ENCODE assay signal across 8 cellular contexts in the genomic region with DNA sequence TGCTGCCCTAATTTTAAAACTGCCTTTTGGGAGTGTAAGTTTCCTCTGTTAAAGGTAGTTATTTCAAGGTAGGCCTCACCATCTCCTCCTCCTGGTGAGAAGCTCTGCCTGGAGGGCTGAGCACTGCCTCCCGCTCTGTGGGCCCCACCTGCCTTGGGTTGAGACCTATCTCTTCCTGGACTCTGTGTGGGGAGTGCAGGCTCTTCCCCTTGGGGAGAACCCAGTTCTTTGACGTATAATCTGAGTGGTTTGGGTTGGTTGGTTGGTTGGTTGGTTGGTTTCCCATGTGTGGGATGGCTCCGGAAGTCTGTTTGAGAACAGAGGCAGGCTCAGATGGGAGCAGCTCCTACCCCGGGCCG. TPM values are rescaled to one million over a fixed set of nuclear protein-coding genes. Genes with fewer than 3 reads are reported as not detected.
DNase-seq lines count a peak whose midpoint lies in the region; ATAC-seq and TF ChIP-seq lines count a peak whose summit lies in the region.

No MANE protein-coding gene starts in this region.

- H3K4me2 ChIP-seq in GM23248 (ENCODE audit: unreplicated experiment) = no peak overlapping the region

- no peak overlapping the region for H3K4me3 Mint-ChIP-seq in glutamatergic neuron (ENCODE audit: unreplicated experiment)
- H3K4me3 Mint-ChIP-seq in stimulated activated naive B cell treated with anti-CD40 and anti-IgM and Interleukin-4, amounts not matched to agents 10 μg/mL and 1 μg/mL and 100 μg/mL, for 72 hours = peak overlapping the region; percentile 70 to 76

- peaks cover 14% of the 10 kb centered on the region for H3K27me3 Mint-ChIP-seq in glutamatergic neuron (ENCODE audit: unreplicated experiment)
- no peaks in the 10 kb centered on the region for H3K27me3 Mint-ChIP-seq in stimulated activated naive B cell treated with anti-CD40 and anti-IgM and Interleukin-4, amounts not matched to agents 10 μg/mL and 1 μg/mL and 100 μg/mL, for 72 hours

- H3K4me1 Mint-ChIP-seq in glutamatergic neuron (ENCODE audit: low read depth, unreplicated experiment) = peaks cover 29% of the 10 kb centered on the region
- H3K4me1 Mint-ChIP-seq in stimulated activated naive B cell treated with anti-CD40 and anti-IgM and Interleukin-4, amounts not matched to agents 10 μg/mL and 1 μg/mL and 100 μg/mL, for 72 hours = peaks cover 55 to 82% of the 10 kb centered on the region in 2 donors

- H3K27ac Mint-ChIP-seq in glutamatergic neuron (ENCODE audit: unreplicated experiment) = peak overlapping the region; percentile 79
- peak overlapping the region; percentile 93 for H3K27ac Mint-ChIP-seq in stimulated activated naive B cell treated with anti-CD40 and anti-IgM and Interleukin-4, amounts not matched to agents 10 μg/mL and 1 μg/mL and 100 μg/mL, for 72 hours

- WGBS in GM23248 (ENCODE audit: low coverage in 1 of 2, low lambda C conversion rate in 2 of 2, missing lambda C conversion rate in 2 of 2), 2 experiments = 95 to 98% methylated on average over 4 to 5 of the region's 5 CpGs

- H3K4me1 ChIP-seq in GM23248 (ENCODE audit: insufficient read depth) = peaks cover 81% of the 10 kb centered on the region

- peak overlapping the region; percentile 99 for H3K27ac ChIP-seq in GM23248

- in situ Hi-C loops in GM23248 (cut with MboI) = no loop called here

- ATAC-seq in stimulated activated naive B cell treated with anti-CD40 and anti-IgM and Interleukin-4, amounts not matched to agents 10 μg/mL and 1 μg/mL and 100 μg/mL, for 72 hours (replicated peaks) = peak; percentile 79 to 83
- no peak for ATAC-seq in GM18909 (IDR thresholded peaks at IDR 0.05; ENCODE audit: poor library complexity, unreplicated experiment)
- no peak for ATAC-seq in HG03175 (IDR thresholded peaks at IDR 0.05; ENCODE audit: unreplicated experiment)

- DNase-seq in GM23248 = no peak
- peak; percentile 38 for DNase-seq in activated CD4-positive, alpha-beta T cell treated with anti-CD3 and anti-CD28 coated beads, Interleukin-2, amount 50 U/mL, for 1 hour
- DNase-seq in glutamatergic neuron = no peak
- peak; percentile 48 for DNase-seq in stimulated activated naive B cell treated with anti-CD40 and anti-IgM and Interleukin-4, amounts not matched to agents 10 μg/mL and 1 μg/mL and 100 μg/mL, for 72 hours
- DNase-seq in NCI-H524 treated with DMSO at 0.1 percent for 48 hours (lab: John Stamatoyannopoulos, UW) = no peak
- no peak for DNase-seq in NCI-H2227 treated with DMSO at 0.1 percent for 48 hours (lab: John Stamatoyannopoulos, UW)

- H3K27me3 ChIP-seq in GM23248 (replicated peaks; ENCODE audit: insufficient read depth) = no peaks in the 10 kb centered on the region

- no peak for TF ChIP-seq CTCF in glutamatergic neuron (IDR thresholded peaks at IDR 0.05; ENCODE audit: partially characterized antibody, unreplicated experiment)

- no peaks in the 10 kb centered on the region for H3K9me2 ChIP-seq in GM23248 (ENCODE audit: insufficient read depth)

- peaks cover 3% of the 10 kb centered on the region; the same call in 1 of the 2 replicates for H3K36me3 ChIP-seq in GM23248 (ENCODE audit: low read depth)

- no peak overlapping the region for H3K4me3 ChIP-seq in GM23248

- no peaks in the 10 kb centered on the region for H4K20me1 ChIP-seq in GM23248 (ENCODE audit: insufficient read depth)

- H3K9me3 ChIP-seq in GM23248 (ENCODE audit: low read depth) = no peaks in the 10 kb centered on the region

- H3K9me3 Mint-ChIP-seq in glutamatergic neuron (ENCODE audit: unreplicated experiment) = peaks cover 18% of the 10 kb centered on the region
- peaks cover 0 to 3% of the 10 kb centered on the region in 2 donors for H3K9me3 Mint-ChIP-seq in stimulated activated naive B cell treated with anti-CD40 and anti-IgM and Interleukin-4, amounts not matched to agents 10 μg/mL and 1 μg/mL and 100 μg/mL, for 72 hours

- no peak overlapping the region for H2AFZ ChIP-seq in GM23248

- peak overlapping the region; percentile 84; the same call in 1 of the 2 replicates for H3K9ac ChIP-seq in GM23248

- H3K79me2 ChIP-seq in GM23248 (ENCODE audit: insufficient read depth) = peaks cover 91% of the 10 kb centered on the region

- peaks cover 7% of the 10 kb centered on the region for H3K36me3 Mint-ChIP-seq in glutamatergic neuron (ENCODE audit: unreplicated experiment)
- H3K36me3 Mint-ChIP-seq in stimulated activated naive B cell treated with anti-CD40 and anti-IgM and Interleukin-4, amounts not matched to agents 10 μg/mL and 1 μg/mL and 100 μg/mL, for 72 hours = peaks cover 17 to 41% of the 10 kb centered on the region in 2 donors

- peaks cover 85% of the 10 kb centered on the region for H3F3A ChIP-seq in GM23248 (ENCODE audit: insufficient read depth)

RNA-seq across cellular contexts. Expression of a gene that starts 39.1 kb away (rescaled TPM):
- total RNA-seq in GM23248 (2014; rRNA removed; shearing (Covaris generic)) = 467 and 477 TPM in 2 replicates
- 84.6 and 85.7 TPM in 2 replicates for polyA plus RNA-seq in GM23248 (2016; fragmentation: Nextera tagmentation; extraction: Ambion mirVana)
- total RNA-seq in glutamatergic neuron (ENCODE audit: unreplicated experiment) = 975 TPM

RNA-seq across cellular contexts. Expression of a gene that starts 57.8 kb away (rescaled TPM):
- total RNA-seq in GM23248 (2014; rRNA removed; shearing (Covaris generic)) = 0.11 and 0.89 TPM in 2 replicates
- 0.21 and 0.30 TPM in 2 replicates for polyA plus RNA-seq in GM23248 (2016; fragmentation: Nextera tagmentation; extraction: Ambion mirVana)
- 4.8 TPM for total RNA-seq in glutamatergic neuron (ENCODE audit: unreplicated experiment)

Comparison
In these comparisons a context has a peak if more than half of its experiments do, and no peak if none do; other contexts are left out.
1. DNase-seq: peak in activated CD4-positive, alpha-beta T cell treated with anti-CD3 and anti-CD28 coated beads, Interleukin-2, amount 50 U/mL, for 1 hour (single experiment) and stimulated activated naive B cell treated with anti-CD40 and anti-IgM and Interleukin-4, amounts not matched to agents 10 μg/mL and 1 μg/mL and 100 μg/mL, for 72 hours (single experiment); none in GM23248 (single experiment), glutamatergic neuron (single experiment), NCI-H524 treated with DMSO at 0.1 percent for 48 hours (single experiment) and NCI-H2227 treated with DMSO at 0.1 percent for 48 hours (single experiment).
2. ATAC-seq: peak in stimulated activated naive B cell treated with anti-CD40 and anti-IgM and Interleukin-4, amounts not matched to agents 10 μg/mL and 1 μg/mL and 100 μg/mL, for 72 hours (2 of 2); none in GM18909 (single experiment) and HG03175 (single experiment).